ENCODE assay signal across 33 cellular contexts in genomic region chr1:224757508-224757907, GRCh38.
"Had no signal": no experiment of that assay in that cellular context is flagged by ENCODE, and none has a peak within 500 bp of the region (broad histone marks: within the 10 kb centered on the region; RNA-seq: fewer than 3 reads in every experiment).

No MANE protein-coding gene starts in this region.

- H3K4me1 Mint-ChIP-seq: activated CD4-positive, alpha-beta memory T cell treated with anti-CD3 and anti-CD28 coated beads, Interleukin-2, amount 10 ng/mL, durations not matched to agents 7 days and 5 days; activated CD8-positive, alpha-beta memory T cell treated with anti-CD3 and anti-CD28 coated beads, Interleukin-2, amount 10 ng/mL, durations not matched to agents 7 days and 5 days; activated naive CD8-positive, alpha-beta T cell treated with anti-CD3 and anti-CD28 coated beads for 36 hours had no signal

- H3K27ac ChIP-seq: adrenal gland, body of pancreas, brain microvascular endothelial cell, breast epithelium, WERI-Rb-1 had no signal

- ATAC-seq: activated CD8-positive, alpha-beta memory T cell treated with anti-CD3 and anti-CD28 coated beads, Interleukin-2, amount 10 ng/mL, durations not matched to agents 7 days and 5 days; activated CD8-positive, alpha-beta T cell treated with anti-CD3 and anti-CD28 coated beads, Interleukin-2, amount 10 ng/mL, durations not matched to agents 7 days and 5 days; activated naive CD4-positive, alpha-beta T cell treated with anti-CD3 and anti-CD28 coated beads, Interleukin-2, amount 50 U/mL, for 72 hours; body of pancreas; WTC11 had no signal

- H3K27me3 Mint-ChIP-seq: activated CD4-positive, alpha-beta T cell treated with anti-CD3 and anti-CD28 coated beads, Interleukin-2, amount 10 ng/mL, durations not matched to agents 7 days and 5 days; activated naive CD8-positive, alpha-beta T cell treated with anti-CD3 and anti-CD28 coated beads for 36 hours had no signal

- H3K4me3 ChIP-seq: adrenal gland, body of pancreas, breast epithelium had no signal

- H3K36me3 Mint-ChIP-seq: activated CD8-positive, alpha-beta memory T cell treated with anti-CD3 and anti-CD28 coated beads, Interleukin-2, amount 10 ng/mL, durations not matched to agents 7 days and 5 days; activated naive CD8-positive, alpha-beta T cell treated with anti-CD3 and anti-CD28 coated beads for 36 hours had no signal

- H3K27me3 ChIP-seq: adrenal gland, body of pancreas, brain microvascular endothelial cell, breast epithelium had no signal

- DNase-seq: activated CD4-positive, alpha-beta memory T cell treated with anti-CD3 and anti-CD28 coated beads, Interleukin-2, amount 10 ng/mL, durations not matched to agents 7 days and 5 days; activated CD4-positive, alpha-beta T cell treated with anti-CD3 and anti-CD28 coated beads for 4 hours; activated CD4-positive, alpha-beta T cell treated with anti-CD3 and anti-CD28 coated beads, Interleukin-2, amount 10 ng/mL, durations not matched to agents 7 days and 5 days; activated CD4-positive, alpha-beta T cell treated with anti-CD3 and anti-CD28 coated beads, Interleukin-2, amount 50 U/mL, for 48 hours; activated CD4-positive, CD25-positive, alpha-beta regulatory T cell treated with anti-CD3 and anti-CD28 coated beads, Interleukin-2, amount 50 U/mL, for 72 hours; activated CD8-positive, alpha-beta memory T cell treated with anti-CD3 and anti-CD28 coated beads for 24 hours; activated CD8-positive, alpha-beta memory T cell treated with anti-CD3 and anti-CD28 coated beads, Interleukin-2, amount 10 ng/mL, durations not matched to agents 7 days and 5 days; activated CD8-positive, alpha-beta memory T cell treated with anti-CD3 and anti-CD28 coated beads, Interleukin-2, amount 50 U/mL, for 48 hours; activated CD8-positive, alpha-beta T cell treated with anti-CD3 and anti-CD28 coated beads, Interleukin-2, amount 10 ng/mL, durations not matched to agents 7 days and 5 days; activated effector memory CD4-positive, alpha-beta T cell treated with anti-CD3 and anti-CD28 coated beads, Interleukin-2, amount 50 U/mL, for 16 hours; activated gamma-delta T cell treated with Interleukin-2 at 50 U/mL for 16 hours; activated naive CD4-positive, alpha-beta T cell; activated naive CD4-positive, alpha-beta T cell treated with anti-CD3 and anti-CD28 coated beads for 36 hours; activated naive CD4-positive, alpha-beta T cell treated with anti-CD3 and anti-CD28 coated beads, Interleukin-2, amount 50 U/mL, for 16 hours; activated naive CD8-positive, alpha-beta T cell treated with anti-CD3 and anti-CD28 coated beads for 36 hours; activated T-cell treated with anti-CD3 and anti-CD28 coated beads, Interleukin-2, amount 50 U/mL, for 24 hours; activated T-cell treated with anti-CD3 and anti-CD28 coated beads, Interleukin-2, amount 50 U/mL, for 48 hours; adrenal gland; amniotic stem cell; aorta; body of pancreas; brain microvascular endothelial cell; central memory CD4-positive, alpha-beta T cell; SW 1271; T-helper 1 cell; T-helper 2 cell; T-helper 9 cell; WERI-Rb-1 had no signal

- H3K4me1 ChIP-seq: adrenal gland, body of pancreas, breast epithelium had no signal

- H3K4me3 Mint-ChIP-seq: activated CD4-positive, alpha-beta memory T cell treated with anti-CD3 and anti-CD28 coated beads, Interleukin-2, amount 10 ng/mL, durations not matched to agents 7 days and 5 days; activated CD4-positive, alpha-beta T cell treated with anti-CD3 and anti-CD28 coated beads, Interleukin-2, amount 10 ng/mL, durations not matched to agents 7 days and 5 days; activated CD8-positive, alpha-beta memory T cell treated with anti-CD3 and anti-CD28 coated beads, Interleukin-2, amount 10 ng/mL, durations not matched to agents 7 days and 5 days; activated CD8-positive, alpha-beta T cell treated with anti-CD3 and anti-CD28 coated beads, Interleukin-2, amount 10 ng/mL, durations not matched to agents 7 days and 5 days; activated naive CD4-positive, alpha-beta T cell treated with anti-CD3 and anti-CD28 coated beads for 36 hours; activated naive CD8-positive, alpha-beta T cell treated with anti-CD3 and anti-CD28 coated beads for 36 hours; activated T-cell treated with anti-CD3 and anti-CD28 coated beads, Interleukin-2, amount 50 U/mL, for 24 hours; T-helper 1 cell treated with Interleukin-12 subunit alpha and Interleukin-12 subunit beta and Interleukin-4 antibody, amounts not matched to agents 30 μg/mL and 1 μg/mL, for 36 hours; T-helper 2 cell treated with Interferon-gamma antibody and Interleukin-4, amounts not matched to agents 5 μg/mL and 100 μg/mL, for 36 hours; WTC11 had no signal

- H3K9me3 ChIP-seq: adrenal gland, body of pancreas had no signal

- H3K36me3 ChIP-seq: adrenal gland, brain microvascular endothelial cell, breast epithelium, WERI-Rb-1 had no signal

- H3K27ac Mint-ChIP-seq: activated CD4-positive, alpha-beta memory T cell treated with anti-CD3 and anti-CD28 coated beads, Interleukin-2, amount 10 ng/mL, durations not matched to agents 7 days and 5 days; activated CD4-positive, alpha-beta T cell treated with anti-CD3 and anti-CD28 coated beads, Interleukin-2, amount 10 ng/mL, durations not matched to agents 7 days and 5 days; activated CD8-positive, alpha-beta memory T cell treated with anti-CD3 and anti-CD28 coated beads, Interleukin-2, amount 10 ng/mL, durations not matched to agents 7 days and 5 days; activated CD8-positive, alpha-beta T cell treated with anti-CD3 and anti-CD28 coated beads, Interleukin-2, amount 10 ng/mL, durations not matched to agents 7 days and 5 days; activated naive CD4-positive, alpha-beta T cell treated with anti-CD3 and anti-CD28 coated beads for 36 hours; activated naive CD4-positive, alpha-beta T cell treated with anti-CD3 and anti-CD28 coated beads, Interleukin-2, amount 50 U/mL, for 72 hours; activated naive CD8-positive, alpha-beta T cell treated with anti-CD3 and anti-CD28 coated beads for 36 hours; activated T-cell treated with anti-CD3 and anti-CD28 coated beads, Interleukin-2, amount 50 U/mL, for 24 hours; T-helper 1 cell treated with Interleukin-12 subunit alpha and Interleukin-12 subunit beta and Interleukin-4 antibody, amounts not matched to agents 30 μg/mL and 1 μg/mL, for 36 hours; T-helper 2 cell treated with Interferon-gamma antibody and Interleukin-4, amounts not matched to agents 5 μg/mL and 100 μg/mL, for 36 hours; WTC11 had no signal
